34 cellular contexts compared by ENCODE assay signal in the genomic region with DNA sequence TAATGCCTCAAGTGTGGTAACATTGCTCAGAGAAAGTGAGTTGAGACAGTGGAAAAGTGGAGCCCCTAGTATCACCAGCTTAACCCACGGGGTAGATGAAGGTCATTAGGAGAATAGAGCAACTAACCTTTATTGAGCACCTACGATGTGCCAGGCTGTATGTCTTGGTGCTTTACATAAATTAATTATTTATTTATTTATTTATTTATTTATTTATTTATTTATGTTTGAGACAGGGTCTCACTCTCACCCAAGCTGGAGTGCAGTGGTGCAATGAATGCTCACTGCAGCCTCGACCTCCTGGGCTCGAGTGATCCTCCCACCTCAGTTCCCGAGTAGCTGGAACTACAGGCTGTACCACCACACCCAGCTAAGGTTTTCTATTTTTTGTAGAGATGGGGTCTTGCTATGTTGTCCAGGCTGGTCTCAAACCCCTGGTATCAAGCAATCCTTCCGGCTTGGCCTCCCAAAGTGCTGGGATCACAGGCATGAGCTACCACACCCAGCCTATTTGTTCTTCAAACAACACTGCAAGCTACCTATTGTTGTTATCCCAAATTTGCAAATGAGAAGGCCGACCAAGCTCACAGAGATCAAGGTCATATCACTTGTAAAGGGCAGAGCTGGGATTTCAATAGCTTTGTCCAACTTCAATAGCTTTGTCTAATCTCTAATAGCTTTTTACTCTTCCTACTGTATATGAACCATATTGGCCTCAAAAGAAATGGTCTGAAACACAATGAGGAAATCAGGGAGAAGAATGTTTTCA.
"Had no signal": no experiment of that assay in that cellular context is flagged by ENCODE, and none has a peak within 500 bp of the region (broad histone marks: within the 10 kb centered on the region; RNA-seq: fewer than 3 reads in every experiment).

No MANE protein-coding gene starts in this region.

- H3K27me3 ChIP-seq: adrenal gland, body of pancreas, brain microvascular endothelial cell, breast epithelium had no signal

- ATAC-seq: activated CD8-positive, alpha-beta T cell treated with anti-CD3 and anti-CD28 coated beads for 36 hours; activated naive CD4-positive, alpha-beta T cell treated with anti-CD3 and anti-CD28 coated beads, Interleukin-2, amount 50 U/mL, for 72 hours; activated T-cell treated with anti-CD3 and anti-CD28 coated beads, Interleukin-2, amount 50 U/mL, for 4 hours; activated T-cell treated with anti-CD3 and anti-CD28 coated beads, Interleukin-2, amount 50 U/mL, for 72 hours; activated T-helper 17 cell treated with anti-CD3 and anti-CD28 coated beads, Interleukin-2, amount 50 U/mL, for 72 hours; body of pancreas had no signal

- H3K27ac ChIP-seq: adrenal gland, body of pancreas, brain microvascular endothelial cell, breast epithelium, VCaP had no signal

- H3K4me3 ChIP-seq: adrenal gland, body of pancreas, breast epithelium had no signal

- H3K9me3 ChIP-seq: adrenal gland, body of pancreas, breast epithelium had no signal

- H3K36me3 ChIP-seq: adrenal gland, brain microvascular endothelial cell, breast epithelium had no signal

- DNase-seq: activated B cell treated with CpG ODN at 0.5 μM for 24 hours; activated CD4-positive, alpha-beta memory T cell treated with anti-CD3 and anti-CD28 coated beads for 36 hours; activated CD4-positive, alpha-beta T cell treated with anti-CD3 and anti-CD28 coated beads for 4 hours; activated CD4-positive, alpha-beta T cell treated with anti-CD3 and anti-CD28 coated beads, Interleukin-2, amount 10 ng/mL, durations not matched to agents 24 days and 14 days; activated CD4-positive, alpha-beta T cell treated with anti-CD3 and anti-CD28 coated beads, Interleukin-2, amount 50 U/mL, for 1 hour; activated CD4-positive, alpha-beta T cell treated with anti-CD3 and anti-CD28 coated beads, Interleukin-2, amount 50 U/mL, for 4 hours; activated CD4-positive, CD25-positive, alpha-beta regulatory T cell treated with anti-CD3 and anti-CD28 coated beads, Interleukin-2, amount 50 U/mL, for 72 hours; activated CD8-positive, alpha-beta memory T cell treated with anti-CD3 and anti-CD28 coated beads, Interleukin-2, amount 50 U/mL, for 4 hours; activated CD8-positive, alpha-beta T cell treated with anti-CD3 and anti-CD28 coated beads for 36 hours; activated effector memory CD4-positive, alpha-beta T cell treated with anti-CD3 and anti-CD28 coated beads, Interleukin-2, amount 50 U/mL, for 16 hours; activated gamma-delta T cell treated with Interleukin-2 at 50 U/mL for 16 hours; activated naive CD4-positive, alpha-beta T cell; activated naive CD4-positive, alpha-beta T cell treated with anti-CD3 and anti-CD28 coated beads for 36 hours; activated naive CD4-positive, alpha-beta T cell treated with anti-CD3 and anti-CD28 coated beads, Interleukin-2, amount 50 U/mL, for 16 hours; activated naive CD8-positive, alpha-beta T cell treated with anti-CD3 and anti-CD28 coated beads for 36 hours; activated T-cell treated with anti-CD3 and anti-CD28 coated beads for 4 hours; activated T-cell treated with anti-CD3 and anti-CD28 coated beads, Interleukin-2, amount 50 U/mL, for 1 hour; activated T-cell treated with anti-CD3 and anti-CD28 coated beads, Interleukin-2, amount 50 U/mL, for 4 hours; activated T-cell treated with anti-CD3 and anti-CD28 coated beads, Interleukin-2, amount 50 U/mL, for 72 hours; adrenal gland; amniotic stem cell; aorta; body of pancreas; brain microvascular endothelial cell; central memory CD4-positive, alpha-beta T cell; T-helper 2 cell; T-helper 9 cell had no signal

- H3K4me1 ChIP-seq: body of pancreas, breast epithelium had no signal

- FAIRE-seq: astrocyte, colon, TTC549 had no signal
